ENCODE assay signal across 10 cellular contexts in the genomic region with DNA sequence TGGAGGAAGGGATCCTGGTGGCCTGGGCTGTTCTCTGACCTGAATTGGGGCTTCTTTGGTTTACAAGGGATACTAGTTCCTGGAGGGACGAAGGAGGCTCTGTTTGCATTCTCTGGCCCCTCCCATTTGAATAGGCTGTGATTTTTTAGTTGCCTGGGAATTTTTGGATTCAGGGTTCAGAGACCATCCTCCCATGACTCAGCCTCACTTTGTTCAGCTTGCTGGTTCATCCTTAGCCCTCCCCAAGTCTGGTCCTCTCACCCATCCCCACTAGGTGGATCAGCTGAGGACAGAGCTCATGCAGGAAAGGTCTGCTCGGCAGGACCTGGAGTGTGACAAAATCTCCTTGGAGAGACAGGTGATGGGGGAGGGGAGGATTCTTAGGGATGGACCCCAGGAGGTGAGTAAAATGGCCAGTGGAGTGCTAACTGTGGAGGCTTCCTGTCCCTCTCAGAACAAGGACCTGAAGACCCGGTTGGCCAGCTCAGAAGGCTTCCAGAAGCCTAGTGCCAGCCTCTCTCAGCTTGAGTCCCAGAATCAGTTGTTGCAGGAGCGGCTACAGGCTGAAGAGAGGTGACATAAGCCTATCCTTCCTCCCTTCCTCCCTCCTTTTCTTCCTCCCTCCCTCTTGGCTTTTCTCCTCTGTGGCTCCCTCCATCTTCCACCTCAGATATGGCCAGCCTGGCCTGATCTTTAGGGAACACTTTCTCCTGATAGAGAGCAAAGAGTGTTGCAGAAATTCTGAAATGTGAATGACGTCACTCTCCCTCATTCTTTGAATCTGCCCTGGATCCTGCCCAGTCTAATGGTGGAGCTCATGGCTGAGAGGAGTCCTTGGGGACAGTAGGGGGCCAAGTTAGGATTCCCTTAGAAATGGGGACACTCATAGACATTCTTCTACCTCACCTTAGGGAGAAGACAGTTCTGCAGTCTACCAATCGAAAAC.
"Had no signal": no experiment of that assay in that cellular context is flagged by ENCODE, and none has a peak within 500 bp of the region (broad histone marks: within the 10 kb centered on the region; RNA-seq: fewer than 3 reads in every experiment).

No MANE protein-coding gene starts in this region.

- H3K27me3 ChIP-seq: gastrocnemius medialis, tibial artery had no signal

- DNase-seq: activated gamma-delta T cell had no signal

- H3K9me3 ChIP-seq: gastrocnemius medialis, tibial artery had no signal

- H3K36me3 Mint-ChIP-seq: naive B cell; stimulated activated naive B cell treated with anti-CD40 and anti-IgM and Interleukin-4, amounts not matched to agents 10 μg/mL and 1 μg/mL and 100 μg/mL, for 72 hours had no signal

- H3K36me3 ChIP-seq: gastrocnemius medialis had no signal

- H3K27ac ChIP-seq: gastrocnemius medialis, tibial artery had no signal

- H3K4me3 Mint-ChIP-seq: activated B cell treated with CpG ODN at 0.5 μM for 24 hours; activated CD8-positive, alpha-beta T cell treated with anti-CD3 and anti-CD28 coated beads, Interleukin-2, amount 10 ng/mL, durations not matched to agents 7 days and 5 days; activated naive CD8-positive, alpha-beta T cell; naive B cell; stimulated activated naive B cell treated with anti-CD40 and anti-IgM and Interleukin-4, amounts not matched to agents 10 μg/mL and 1 μg/mL and 100 μg/mL, for 72 hours had no signal

- H3K9me3 Mint-ChIP-seq: activated B cell treated with CpG ODN at 0.5 μM for 24 hours; brain; naive B cell; stimulated activated naive B cell treated with anti-CD40 and anti-IgM and Interleukin-4, amounts not matched to agents 10 μg/mL and 1 μg/mL and 100 μg/mL, for 72 hours had no signal

- H3K27ac Mint-ChIP-seq: activated B cell treated with CpG ODN at 0.5 μM for 24 hours; activated CD8-positive, alpha-beta T cell treated with anti-CD3 and anti-CD28 coated beads, Interleukin-2, amount 10 ng/mL, durations not matched to agents 7 days and 5 days; activated naive CD8-positive, alpha-beta T cell; stimulated activated naive B cell treated with anti-CD40 and anti-IgM and Interleukin-4, amounts not matched to agents 10 μg/mL and 1 μg/mL and 100 μg/mL, for 72 hours had no signal

- H3K27me3 Mint-ChIP-seq: activated B cell treated with CpG ODN at 0.5 μM for 24 hours; activated naive CD8-positive, alpha-beta T cell; stimulated activated naive B cell treated with anti-CD40 and anti-IgM and Interleukin-4, amounts not matched to agents 10 μg/mL and 1 μg/mL and 100 μg/mL, for 72 hours had no signal

- H3K4me3 ChIP-seq: gastrocnemius medialis, tibial artery had no signal

- FAIRE-seq: islet of Langerhans had no signal
